8 cellular contexts compared by ENCODE assay signal in the genomic region with DNA sequence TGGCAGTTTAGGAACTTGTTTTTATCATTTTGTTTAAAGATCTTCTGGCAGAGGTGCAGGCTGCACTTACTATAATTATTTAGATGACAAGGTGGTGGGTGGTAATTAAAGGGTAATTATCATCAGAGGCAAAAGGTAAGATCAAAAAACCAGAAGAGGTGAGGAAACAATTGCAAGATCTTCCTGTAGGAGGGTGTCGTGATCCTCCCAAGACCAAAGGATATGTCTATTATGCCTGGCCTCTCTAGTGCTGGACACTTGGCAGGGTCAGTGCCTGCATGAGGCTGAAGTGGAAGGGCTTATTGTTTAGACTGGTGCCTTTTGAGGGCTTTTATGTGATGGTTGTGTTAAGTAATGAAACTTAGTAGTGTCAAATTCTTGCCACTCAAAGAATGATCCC. TPM values are rescaled to one million over a fixed set of nuclear protein-coding genes. Genes with fewer than 3 reads are reported as not detected.
DNase-seq lines count a peak whose midpoint lies in the region; ATAC-seq and TF ChIP-seq lines count a peak whose summit lies in the region.

No MANE protein-coding gene starts in this region.

- H3K27me3 Mint-ChIP-seq in nephron progenitor cell (ENCODE audit: low read depth, poor library complexity): no peaks in the 10 kb centered on the region

- no peak for ATAC-seq in activated CD4-positive, CD25-positive, alpha-beta regulatory T cell treated with anti-CD3 and anti-CD28 coated beads, Interleukin-2, amount 50 U/mL, for 24 hours
- ATAC-seq in sciatic nerve (no peak), HG02885 (IDR thresholded peaks at IDR 0.05; ENCODE audit: poor library complexity, unreplicated experiment) (no peak)

- H3K4me3 Mint-ChIP-seq in nephron progenitor cell: peak overlapping the region; percentile 90

- H3K4me1 Mint-ChIP-seq in nephron progenitor cell: peaks cover 55% of the 10 kb centered on the region

- TF ChIP-seq CTCF in nephron progenitor cell (IDR thresholded peaks at IDR 0.05): peak; percentile 53

- in situ Hi-C loops in T47D (cut with HindIII; ENCODE audit: low pct_unique_long_range_greater_than_20kb, low sequenced_read_pairs): no loop called here

- intact Hi-C loops in sciatic nerve (cut with DNase I): no loop called here

- no peaks in the 10 kb centered on the region for H3K9me3 Mint-ChIP-seq in nephron progenitor cell

- DNase-seq in EL: peak; percentile 38
- DNase-seq in NCI-H146 treated with DMSO at 0.1 percent for 48 hours (lab: John Stamatoyannopoulos, UW; ENCODE audit: unreplicated experiment): peak; percentile 62
- peak; percentile 76 to 83 for DNase-seq in T47D (ENCODE audit: low read depth in 1 of 2, low spot score in 1 of 2)
- peak; percentile 15 for DNase-seq in nephron progenitor cell
- no peak for DNase-seq in NCI-H1048 (lab: John Stamatoyannopoulos, UW)
- no peak for DNase-seq in sciatic nerve (ENCODE audit: low spot score)

- peaks cover 13% of the 10 kb centered on the region for H3K36me3 Mint-ChIP-seq in nephron progenitor cell (ENCODE audit: low read depth)

- no peak overlapping the region for H3K27ac Mint-ChIP-seq in nephron progenitor cell

RNA-seq across cellular contexts. Expression of a gene that starts 1.8 kb away (rescaled TPM):
- 34.2 TPM for total RNA-seq in sciatic nerve

Comparison
In these comparisons a context has a peak if more than half of its experiments do, and no peak if none do; other contexts are left out.
1. DNase-seq: peak in EL (single experiment), NCI-H146 treated with DMSO at 0.1 percent for 48 hours (single experiment), T47D (2 of 2) and nephron progenitor cell (single experiment); none in NCI-H1048 (single experiment) and sciatic nerve (single experiment).